In the genomic region with DNA sequence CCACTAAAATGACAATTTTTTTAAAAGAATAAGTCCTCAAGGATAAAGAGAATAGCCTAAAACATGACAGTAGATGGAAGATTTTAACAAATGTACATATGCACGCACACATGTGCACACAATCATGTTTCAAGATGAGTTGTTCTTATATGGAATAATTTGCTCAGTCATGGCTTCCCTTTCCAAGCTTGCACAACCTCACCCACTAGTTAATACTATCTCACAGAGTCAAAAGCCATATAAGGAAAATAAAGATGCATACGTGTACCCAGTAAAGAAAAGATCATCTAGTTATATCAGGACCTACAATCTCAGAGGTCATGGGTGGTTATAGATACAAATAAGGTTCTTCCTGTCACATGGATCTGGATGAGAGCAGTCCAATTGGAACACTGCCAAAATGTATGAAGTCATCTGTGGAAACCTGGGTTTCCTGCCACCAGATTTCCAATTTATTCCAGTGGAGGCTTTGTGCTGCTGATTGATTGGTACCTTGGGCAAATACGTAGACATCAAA, we compare ENCODE assay signal across 8 cellular contexts. TPM values are rescaled to one million over a fixed set of nuclear protein-coding genes. Genes with fewer than 3 reads are reported as not detected.
DNase-seq lines count a peak whose midpoint lies in the region; ATAC-seq and TF ChIP-seq lines count a peak whose summit lies in the region.

No MANE protein-coding gene starts in this region.

- no peaks in the 10 kb centered on the region for H3K27me3 Mint-ChIP-seq in Caco-2 (ENCODE audit: insufficient read depth, unreplicated experiment)
- H3K27me3 Mint-ChIP-seq in endodermal cell (ENCODE audit: insufficient read depth), result no peaks in the 10 kb centered on the region

- no peaks in the 10 kb centered on the region for H3K9me3 ChIP-seq in SJCRH30 (replicated peaks)
- H3K9me3 ChIP-seq in right cardiac atrium (ENCODE audit: control insufficient read depth, low read length), result no peaks in the 10 kb centered on the region
- H3K9me3 ChIP-seq in Caco-2, result 0 out of 2 replicates have a peak, but pooled peaks cover 3% of the 10 kb centered on the region
- H3K9me3 ChIP-seq in endodermal cell (ENCODE audit: control insufficient read depth, low read length), result peaks cover 9% of the 10 kb centered on the region

- TF ChIP-seq CTCF in Caco-2 (IDR thresholded peaks at IDR 0.05; ENCODE audit: insufficient read depth in 1 of 2, low read depth in 1 of 2, low read length in 1 of 2, severe bottlenecking in 1 of 2, unreplicated experiment in 1 of 2), result no peak
- TF ChIP-seq CTCF in endodermal cell (conservative IDR thresholded peaks at IDR 0.05), result no peak

- peak; percentile 89 for DNase-seq in DMS 273 (lab: John Stamatoyannopoulos, UW; ENCODE audit: unreplicated experiment)
- peak; percentile 90 for DNase-seq in NCI-H1105 treated with DMSO at 0.1 percent for 48 hours (lab: John Stamatoyannopoulos, UW)
- DNase-seq in SJCRH30, result peak; percentile 64 to 83
- DNase-seq in right cardiac atrium, result no peak
- DNase-seq in Caco-2, result no peak
- no peak for DNase-seq in ureter (ENCODE audit: low spot score)
- no peak for DNase-seq in endodermal cell
- DNase-seq in mucosa of gallbladder (ENCODE audit: low spot score), result no peak

- WGBS in right cardiac atrium, result 73% methylated on average over 3 of the region's 3 CpGs
- WGBS in endodermal cell (ENCODE audit: insufficient coverage in 1 of 2, insufficient read length in 1 of 2), 2 experiments, result 98 to 100% methylated on average over 1 to 3 of the region's 3 CpGs

- H3K27me3 ChIP-seq in SJCRH30, result no peaks in the 10 kb centered on the region
- no peaks in the 10 kb centered on the region for H3K27me3 ChIP-seq in right cardiac atrium (ENCODE audit: control insufficient read depth, insufficient read depth)
- no peaks in the 10 kb centered on the region for H3K27me3 ChIP-seq in Caco-2 (replicated peaks; ENCODE audit: control insufficient read depth, insufficient read depth, low read length)
- no peaks in the 10 kb centered on the region for H3K27me3 ChIP-seq in endodermal cell (ENCODE audit: control insufficient read depth, insufficient read depth, low read length, poor library complexity, severe bottlenecking)

- H3K4me3 Mint-ChIP-seq in Caco-2 (ENCODE audit: unreplicated experiment), result no peak overlapping the region
- no peak overlapping the region for H3K4me3 Mint-ChIP-seq in endodermal cell

- intact Hi-C loops in right cardiac atrium (cut with DNase I) (no loop called here), Caco-2 (cut with micrococcal nuclease; ENCODE audit: unreplicated experiment) (no loop called here)

- CTCF ChIA-PET in Caco-2 (lab: Charles Lee), result no interaction called here

- H3K36me3 Mint-ChIP-seq in Caco-2 (ENCODE audit: insufficient read depth, unreplicated experiment) (no peaks in the 10 kb centered on the region), endodermal cell (ENCODE audit: low read depth) (peaks cover 11% of the 10 kb centered on the region)

- peak overlapping the region; percentile 47 for H3K27ac ChIP-seq in SJCRH30
- no peak overlapping the region for H3K27ac ChIP-seq in right cardiac atrium (ENCODE audit: low read length)
- no peak overlapping the region for H3K27ac ChIP-seq in endodermal cell (ENCODE audit: low read depth, low read length)

- H3K27ac Mint-ChIP-seq in Caco-2 (ENCODE audit: unreplicated experiment), result no peak overlapping the region
- H3K27ac Mint-ChIP-seq in endodermal cell, result no peak overlapping the region

- BruUV-seq in Caco-2 (replicated peaks; lab: Mats Ljungman, UMichigan), result no TSS peak

- H3K4me1 ChIP-seq in SJCRH30 (peaks cover 28% of the 10 kb centered on the region), right cardiac atrium (ENCODE audit: control insufficient read depth, insufficient read depth, low read length) (no peaks in the 10 kb centered on the region), Caco-2 (peaks cover 10% of the 10 kb centered on the region), endodermal cell (ENCODE audit: control insufficient read depth, insufficient read depth, low read length) (no peaks in the 10 kb centered on the region)

- H3K36me3 ChIP-seq in SJCRH30 (peaks cover 2% of the 10 kb centered on the region; the same call in 1 of the 2 replicates), Caco-2 (ENCODE audit: control insufficient read depth, insufficient read depth, low read length) (no peaks in the 10 kb centered on the region), endodermal cell (ENCODE audit: control insufficient read depth, insufficient read depth, low read length) (peaks cover 6% of the 10 kb centered on the region)

- peak; percentile 29 to 61 for ATAC-seq in right cardiac atrium

- no peak overlapping the region for H3K4me3 ChIP-seq in SJCRH30
- no peak overlapping the region for H3K4me3 ChIP-seq in right cardiac atrium (ENCODE audit: low read length)
- H3K4me3 ChIP-seq in Caco-2 (ENCODE audit: low read depth, low read length), result no peak overlapping the region
- H3K4me3 ChIP-seq in endodermal cell (ENCODE audit: low read length), result no peak overlapping the region

- POLR2A ChIA-PET in Caco-2 (lab: Charles Lee), result no interaction called here

- H3K9ac ChIP-seq in endodermal cell (ENCODE audit: extremely low read depth, low read length, poor library complexity, severe bottlenecking), result no peak overlapping the region

- no peaks in the 10 kb centered on the region for H3K9me3 Mint-ChIP-seq in Caco-2 (ENCODE audit: unreplicated experiment)
- peaks cover 3% of the 10 kb centered on the region for H3K9me3 Mint-ChIP-seq in endodermal cell

- H3K4me1 Mint-ChIP-seq in Caco-2 (ENCODE audit: low read depth, unreplicated experiment) (peaks cover 12% of the 10 kb centered on the region), endodermal cell (peaks cover 8% of the 10 kb centered on the region)

RNA-seq across cellular contexts. Expression of gene FAM13A, which starts 56.1 kb away (rescaled TPM):
- 46.9 and 60.3 TPM in 2 replicates for total RNA-seq in SJCRH30 (2014; rRNA removed; shearing (Covaris generic))
- total RNA-seq in right cardiac atrium (10 to 100 TPM in 3 of 4 donors, 1 to 10 TPM in 1; 8.8 to 18.5 (median 17.2) TPM), Caco-2 (2022) (10.3 and 11.0 TPM in 2 replicates), ureter (62.1 TPM), endodermal cell (10 to 100 TPM; 13.6 to 17.0 TPM), mucosa of gallbladder (43.8 TPM)
- 9.8 TPM for polyA plus RNA-seq in right cardiac atrium
- polyA plus RNA-seq in endodermal cell (2013, experiment 1 of 2), result 16.0 TPM
- 16.6 TPM for polyA plus RNA-seq in endodermal cell (2013, experiment 2 of 2)

Comparison
In these comparisons a context has a peak if more than half of its experiments do, and no peak if none do; other contexts are left out.
1. DNase-seq: peak in DMS 273 (single experiment), NCI-H1105 treated with DMSO at 0.1 percent for 48 hours (single experiment) and SJCRH30 (2 of 2); none in right cardiac atrium (0 of 3), Caco-2 (0 of 2), ureter (single experiment), endodermal cell (single experiment) and mucosa of gallbladder (single experiment).